ENCODE assay signal across 11 cellular contexts in the genomic region with DNA sequence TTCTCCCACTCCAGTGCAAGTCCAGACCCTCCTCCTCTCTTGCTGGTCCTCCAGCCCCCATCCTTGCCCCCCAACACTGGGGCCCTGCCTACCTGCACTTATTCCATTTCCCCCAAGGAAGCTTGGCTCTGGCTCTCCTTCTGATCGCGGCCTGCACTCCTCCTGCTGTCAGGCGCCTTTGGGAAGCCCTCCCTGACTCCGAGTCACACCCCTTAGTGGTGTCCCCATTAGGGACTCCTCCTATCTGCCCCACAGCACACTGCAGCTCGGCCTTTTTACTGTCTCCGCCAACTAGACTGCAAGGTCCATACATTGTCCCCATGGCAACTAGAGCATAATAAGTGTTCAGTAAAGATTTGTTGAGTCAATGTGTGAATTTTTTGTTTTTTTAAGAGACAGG. TPM values are rescaled to one million over a fixed set of nuclear protein-coding genes. Genes with fewer than 3 reads are reported as not detected.
DNase-seq lines count a peak whose midpoint lies in the region; ATAC-seq and TF ChIP-seq lines count a peak whose summit lies in the region.
"Had no signal": no experiment of that assay in that cellular context is flagged by ENCODE, and none has a peak within 500 bp of the region (broad histone marks: within the 10 kb centered on the region; RNA-seq: fewer than 3 reads in every experiment).

No MANE protein-coding gene starts in this region.

- no peak for ATAC-seq in activated T-helper 17 cell treated with anti-CD3 and anti-CD28 coated beads, Interleukin-2, amount 50 U/mL, for 72 hours (replicated peaks)
- no peak for ATAC-seq in GM18909 (IDR thresholded peaks at IDR 0.05; ENCODE audit: poor library complexity, unreplicated experiment)

- no peaks in the 10 kb centered on the region for H3K27me3 Mint-ChIP-seq in activated naive CD4-positive, alpha-beta T cell treated with anti-CD3 and anti-CD28 coated beads, Interleukin-2, amount 50 U/mL, for 24 hours
- peaks cover 6% of the 10 kb centered on the region for H3K27me3 Mint-ChIP-seq in activated T-helper 17 cell treated with anti-CD3 and anti-CD28 coated beads, Interleukin-2, amount 50 U/mL, for 72 hours
- H3K27me3 Mint-ChIP-seq in immature natural killer cell (ENCODE audit: low read depth in 3 of 3) (peaks cover 2 to 5% (median 4%) of the 10 kb centered on the region in 3 donors), type B pancreatic cell (peaks cover 23% of the 10 kb centered on the region)

- H3K9me3 Mint-ChIP-seq in activated naive CD4-positive, alpha-beta T cell treated with anti-CD3 and anti-CD28 coated beads, Interleukin-2, amount 50 U/mL, for 24 hours = no peaks in the 10 kb centered on the region
- no peaks in the 10 kb centered on the region for H3K9me3 Mint-ChIP-seq in activated T-helper 17 cell treated with anti-CD3 and anti-CD28 coated beads, Interleukin-2, amount 50 U/mL, for 72 hours
- H3K9me3 Mint-ChIP-seq in immature natural killer cell (no peaks in the 10 kb centered on the region), type B pancreatic cell (no peaks in the 10 kb centered on the region)

- no peak overlapping the region for H3K4me3 ChIP-seq in MG63

- no peaks in the 10 kb centered on the region for H3K36me3 Mint-ChIP-seq in activated naive CD4-positive, alpha-beta T cell treated with anti-CD3 and anti-CD28 coated beads, Interleukin-2, amount 50 U/mL, for 24 hours
- no peaks in the 10 kb centered on the region for H3K36me3 Mint-ChIP-seq in activated T-helper 17 cell treated with anti-CD3 and anti-CD28 coated beads, Interleukin-2, amount 50 U/mL, for 72 hours (ENCODE audit: low read depth)
- H3K36me3 Mint-ChIP-seq in immature natural killer cell (no peaks in the 10 kb centered on the region), type B pancreatic cell (peaks cover 5% of the 10 kb centered on the region)

- H3K4me1 Mint-ChIP-seq in activated naive CD4-positive, alpha-beta T cell treated with anti-CD3 and anti-CD28 coated beads, Interleukin-2, amount 50 U/mL, for 24 hours = peaks cover 15% of the 10 kb centered on the region
- H3K4me1 Mint-ChIP-seq in activated T-helper 17 cell treated with anti-CD3 and anti-CD28 coated beads, Interleukin-2, amount 50 U/mL, for 72 hours = peaks cover 5% of the 10 kb centered on the region
- H3K4me1 Mint-ChIP-seq in immature natural killer cell = peaks cover 19 to 20% of the 10 kb centered on the region in 2 donors
- peaks cover 13% of the 10 kb centered on the region for H3K4me1 Mint-ChIP-seq in type B pancreatic cell (ENCODE audit: unreplicated experiment)

- no peak for TF ChIP-seq CTCF in type B pancreatic cell (conservative IDR thresholded peaks at IDR 0.05)

- H3K27me3 ChIP-seq in MG63 = no peaks in the 10 kb centered on the region

- H3K9me3 ChIP-seq in MG63 = no peaks in the 10 kb centered on the region
- H3K9me3 ChIP-seq: gastroesophageal sphincter had no signal

- peak overlapping the region; percentile 81 for H3K27ac Mint-ChIP-seq in activated naive CD4-positive, alpha-beta T cell treated with anti-CD3 and anti-CD28 coated beads, Interleukin-2, amount 50 U/mL, for 24 hours
- H3K27ac Mint-ChIP-seq in activated T-helper 17 cell treated with anti-CD3 and anti-CD28 coated beads, Interleukin-2, amount 50 U/mL, for 72 hours = no peak overlapping the region
- H3K27ac Mint-ChIP-seq in immature natural killer cell (peak overlapping the region; percentile 43 to 89 (median 78)), type B pancreatic cell (peak overlapping the region; percentile 67)

- no peaks in the 10 kb centered on the region for H3K36me3 ChIP-seq in MG63
- H3K36me3 ChIP-seq: gastroesophageal sphincter had no signal

- peak overlapping the region; percentile 83 for H3K4me3 Mint-ChIP-seq in activated naive CD4-positive, alpha-beta T cell treated with anti-CD3 and anti-CD28 coated beads, Interleukin-2, amount 50 U/mL, for 24 hours
- H3K4me3 Mint-ChIP-seq in activated T-helper 17 cell treated with anti-CD3 and anti-CD28 coated beads, Interleukin-2, amount 50 U/mL, for 72 hours = peak overlapping the region; percentile 67
- H3K4me3 Mint-ChIP-seq in immature natural killer cell = peak overlapping the region; percentile 83 to 91 (median 87)
- H3K4me3 Mint-ChIP-seq in type B pancreatic cell = peak overlapping the region; percentile 81

- DNase-seq in activated naive CD4-positive, alpha-beta T cell treated with Interleukin-2 at 50 U/mL for 16 hours = no peak
- DNase-seq in immature natural killer cell (no peak), type B pancreatic cell (ENCODE audit: extremely low spot score, unreplicated experiment) (no peak), MG63 (no peak)
- DNase-seq in stimulated activated CD4-positive, alpha-beta T cell treated with anti-CD3 and anti-CD28 coated beads, Interleukin-1b, Interleukin-23, amount 100 ng/mL, for 48 hours = no peak
- DNase-seq: DMS79 treated with DMSO at 0.1 percent for 48 hours, MV-4-11 had no signal

RNA-seq across cellular contexts. Expression of gene FIGNL2, which starts 32.9 kb away (rescaled TPM):
- total RNA-seq in activated T-helper 17 cell treated with anti-CD3 and anti-CD28 coated beads, Interleukin-2, amount 50 U/mL, for 72 hours = under 1 TPM; 0.50 to 0.53 TPM
- under 1 TPM in 1 of 3 donors, not detected in 2; 0.07 TPM for polyA plus RNA-seq in immature natural killer cell
- 5.7 and 17.8 TPM in 2 replicates for total RNA-seq in type B pancreatic cell (ENCODE audit: low replicate concordance)
- total RNA-seq in MG63 (2014; rRNA removed; shearing (Covaris generic); ENCODE audit: low replicate concordance) = 0.10 and 0.67 TPM in 2 replicates
